Comparison of ENCODE assay signal across 8 cellular contexts in genomic region chr2:157628532-157629415, GRCh38. TPM values are rescaled to one million over a fixed set of nuclear protein-coding genes. Genes with fewer than 3 reads are reported as not detected.
DNase-seq lines count a peak whose midpoint lies in the region; ATAC-seq and TF ChIP-seq lines count a peak whose summit lies in the region.

Gene ACVR1C, minus strand, starts transcription at chr2:157628864. Its CDS starts 220 bp downstream, at chr2:157628644.

- H3K27ac Mint-ChIP-seq in IgD-negative memory B cell (peak within 1 kb of the TSS in 2 of 3 donors; percentile 83 to 93), glutamatergic neuron (ENCODE audit: unreplicated experiment) (no peak within 1 kb of the TSS), osteocyte (ENCODE audit: unreplicated experiment) (no peak within 1 kb of the TSS)
- H3K27ac Mint-ChIP-seq in activated naive CD8-positive, alpha-beta T cell, result peak within 1 kb of the TSS; percentile 64

- peaks cover 9% of the 10 kb centered on the region for H3K4me1 ChIP-seq in SJSA1 (replicated peaks)
- peaks cover 10 to 11% of the 10 kb centered on the region in 2 donors for H3K4me1 ChIP-seq in thoracic aorta (ENCODE audit: control insufficient read depth in 1 of 2, low read depth in 2 of 2)

- peaks cover 36% of the 10 kb centered on the region for H3K27me3 ChIP-seq in SJSA1 (replicated peaks)
- H3K27me3 ChIP-seq in thoracic aorta (replicated peaks; ENCODE audit: insufficient read depth), result no peaks in the 10 kb centered on the region

- H3K4me3 ChIP-seq in SJSA1 (peak within 1 kb of the TSS; percentile 33), thoracic aorta (peak within 1 kb of the TSS; percentile 79)

- no peaks in the 10 kb centered on the region for H3K36me3 ChIP-seq in SJSA1
- no peaks in the 10 kb centered on the region for H3K36me3 ChIP-seq in thoracic aorta

- H3K4me1 Mint-ChIP-seq in IgD-negative memory B cell, result peaks cover 12 to 17% (median 16%) of the 10 kb centered on the region in 3 donors
- H3K4me1 Mint-ChIP-seq in activated naive CD8-positive, alpha-beta T cell (ENCODE audit: low read depth), result peaks cover 39% of the 10 kb centered on the region
- H3K4me1 Mint-ChIP-seq in glutamatergic neuron (ENCODE audit: low read depth, unreplicated experiment), result peaks cover 2% of the 10 kb centered on the region
- H3K4me1 Mint-ChIP-seq in osteocyte (ENCODE audit: unreplicated experiment), result peaks cover 8% of the 10 kb centered on the region

- H3K36me3 Mint-ChIP-seq in IgD-negative memory B cell, result no peaks in the 10 kb centered on the region
- H3K36me3 Mint-ChIP-seq in activated naive CD8-positive, alpha-beta T cell, result no peaks in the 10 kb centered on the region
- H3K36me3 Mint-ChIP-seq in glutamatergic neuron (ENCODE audit: unreplicated experiment), result no peaks in the 10 kb centered on the region
- no peaks in the 10 kb centered on the region for H3K36me3 Mint-ChIP-seq in osteocyte (ENCODE audit: unreplicated experiment)

- H3K4me3 Mint-ChIP-seq in IgD-negative memory B cell, result peak within 1 kb of the TSS; percentile 86 to 97 (median 94)
- peak within 1 kb of the TSS; percentile 93 for H3K4me3 Mint-ChIP-seq in activated naive CD8-positive, alpha-beta T cell
- H3K4me3 Mint-ChIP-seq in glutamatergic neuron (ENCODE audit: unreplicated experiment), result peak within 1 kb of the TSS; percentile 90
- peak within 1 kb of the TSS; percentile 77 for H3K4me3 Mint-ChIP-seq in osteocyte (ENCODE audit: unreplicated experiment)

- ATAC-seq in GM21576 (IDR thresholded peaks at IDR 0.05; ENCODE audit: unreplicated experiment) (peak; percentile 77), thoracic aorta (ENCODE audit: insufficient number of reproducible peaks, low FRiP score, low read depth) (no peak)

- no peak within 1 kb of the TSS for H3K27ac ChIP-seq in SJSA1
- no peak within 1 kb of the TSS for H3K27ac ChIP-seq in thoracic aorta

- peaks cover 5% of the 10 kb centered on the region for H3K27me3 Mint-ChIP-seq in IgD-negative memory B cell
- no peaks in the 10 kb centered on the region for H3K27me3 Mint-ChIP-seq in activated naive CD8-positive, alpha-beta T cell
- H3K27me3 Mint-ChIP-seq in glutamatergic neuron (ENCODE audit: unreplicated experiment), result peaks cover 15% of the 10 kb centered on the region
- peaks cover 57% of the 10 kb centered on the region for H3K27me3 Mint-ChIP-seq in osteocyte (ENCODE audit: unreplicated experiment)

- no peaks in the 10 kb centered on the region for H3K9me3 Mint-ChIP-seq in IgD-negative memory B cell
- no peaks in the 10 kb centered on the region for H3K9me3 Mint-ChIP-seq in activated naive CD8-positive, alpha-beta T cell (ENCODE audit: low read depth)
- peaks cover 1% of the 10 kb centered on the region for H3K9me3 Mint-ChIP-seq in glutamatergic neuron (ENCODE audit: unreplicated experiment)
- no peaks in the 10 kb centered on the region for H3K9me3 Mint-ChIP-seq in osteocyte (ENCODE audit: unreplicated experiment)

- H3K9me3 ChIP-seq in SJSA1 (replicated peaks), result no peaks in the 10 kb centered on the region
- H3K9me3 ChIP-seq in thoracic aorta, result no peaks in the 10 kb centered on the region

- TF ChIP-seq CTCF in glutamatergic neuron (IDR thresholded peaks at IDR 0.05; ENCODE audit: partially characterized antibody, unreplicated experiment) (peak; percentile 77), osteocyte (IDR thresholded peaks at IDR 0.05) (peak; percentile 58), thoracic aorta (IDR thresholded peaks at IDR 0.05) (peak; percentile 44)

- peak; percentile 15 for DNase-seq in DMS79 (lab: John Stamatoyannopoulos, UW)
- peak; percentile 46 to 50 for DNase-seq in SJSA1 (ENCODE audit: low read depth in 1 of 2, low spot score in 2 of 2)
- peak; percentile 84 for DNase-seq in glutamatergic neuron
- no peak for DNase-seq in osteocyte (ENCODE audit: extremely low spot score, unreplicated experiment)
- DNase-seq in thoracic aorta (ENCODE audit: low spot score), result no peak

RNA-seq across cellular contexts. Expression of gene ACVR1C, which starts in this region (rescaled TPM):
- polyA plus RNA-seq in IgD-negative memory B cell, result 0.23 TPM
- total RNA-seq in SJSA1 (2014; rRNA removed; shearing (Covaris generic)), result not detected in 2 replicates
- total RNA-seq in glutamatergic neuron (ENCODE audit: unreplicated experiment) (0.59 TPM), osteocyte (0.08 and 0.16 TPM in 2 replicates), thoracic aorta (under 1 TPM in 1 of 2 donors, not detected in 1; 0.41 TPM)

Comparison
In these comparisons a context has a peak if more than half of its experiments do, and no peak if none do; other contexts are left out.
1. Peak in DNase-seq and H3K4me3 ChIP-seq in SJSA1; RNA of the gene not detected or under 1 TPM.
2. Peak in DNase-seq in glutamatergic neuron; RNA of the gene not detected or under 1 TPM.
3. H3K27ac Mint-ChIP-seq: peak in IgD-negative memory B cell (2 of 3) and activated naive CD8-positive, alpha-beta T cell (single experiment); none in glutamatergic neuron (single experiment) and osteocyte (single experiment).
4. Peak in every context shown above with its lines, with median percentiles within 50 percentile points of each other: H3K4me3 Mint-ChIP-seq and CTCF ChIP-seq.